Comparison of ENCODE assay signal across 24 cellular contexts in genomic region chr10:133157662-133158436, GRCh38. TPM values are rescaled to one million over a fixed set of nuclear protein-coding genes. Genes with fewer than 3 reads are reported as not detected.
DNase-seq lines count a peak whose midpoint lies in the region; ATAC-seq and TF ChIP-seq lines count a peak whose summit lies in the region.
"Had no signal": no experiment of that assay in that cellular context is flagged by ENCODE, and none has a peak within 500 bp of the region (broad histone marks: within the 10 kb centered on the region; RNA-seq: fewer than 3 reads in every experiment).

No MANE protein-coding gene starts in this region.

- CTCF ChIA-PET in HEK293 (lab: Yijun Ruan, JAX) = interaction anchor here (0.6 to 1.4 kb wide), 2 partner anchors 14 to 205 kb away, joined by 3 to 4 read pairs; no protein-coding TSS in a partner anchor
- CTCF ChIA-PET in PC-3 (lab: Charles Lee) = no interaction called here

- H3K4me3 ChIP-seq in HEK293 (ENCODE audit: low read depth, low read length) (no peak overlapping the region), mesodermal cell (ENCODE audit: extremely low read depth, insufficient read depth, low read length, poor library complexity, severe bottlenecking) (no peak overlapping the region), spleen (no peak overlapping the region), PC-3 (ENCODE audit: low read length) (no peak overlapping the region)
- H3K4me3 ChIP-seq: HAP-1, SK-N-MC had no signal

- peaks cover 0 to 55% (median 38%) of the 10 kb centered on the region in 7 donors for H3K27me3 ChIP-seq in spleen (replicated peaks in 1 of 7)
- peaks cover 14% of the 10 kb centered on the region for H3K27me3 ChIP-seq in PC-3 (ENCODE audit: low read length)

- H3K4me1 ChIP-seq in HEK293 (ENCODE audit: control insufficient read depth, insufficient read depth, low read length) (peaks cover 5% of the 10 kb centered on the region), mesodermal cell (ENCODE audit: control insufficient read depth, insufficient read depth, low read length, poor library complexity, severe bottlenecking) (peaks cover 22% of the 10 kb centered on the region), spleen (peaks cover 0 to 23% (median 14%) of the 10 kb centered on the region in 6 donors), PC-3 (ENCODE audit: insufficient read depth, low read length) (no peaks in the 10 kb centered on the region; the same call in 1 of the 2 replicates)
- H3K4me1 ChIP-seq: HAP-1 had no signal

- no peak overlapping the region for H2AFZ ChIP-seq in PC-3 (ENCODE audit: low read length)

- peaks cover 11% of the 10 kb centered on the region for H3K27me3 Mint-ChIP-seq in T-helper 17 cell
- H3K27me3 Mint-ChIP-seq in activated T-cell treated with anti-CD3 and anti-CD28 coated beads, Interleukin-2, amount 50 U/mL, for 4 hours (ENCODE audit: low read depth) = peaks cover 15% of the 10 kb centered on the region

- no peak overlapping the region for H3K9ac ChIP-seq in PC-3 (ENCODE audit: low read length)
- H3K9ac ChIP-seq: KMS-11 had no signal

- POLR2A ChIA-PET in HEK293 (lab: Yijun Ruan, JAX) = no interaction called here
- POLR2A ChIA-PET in PC-3 (lab: Charles Lee; ENCODE audit: unreplicated experiment) = no interaction called here

- no peaks in the 10 kb centered on the region for H4K20me1 ChIP-seq in PC-3 (ENCODE audit: low read length)

- no peak overlapping the region for H3K27ac Mint-ChIP-seq in T-helper 17 cell
- H3K27ac Mint-ChIP-seq: activated CD8-positive, alpha-beta T cell treated with anti-CD3 and anti-CD28 coated beads, Interleukin-2, amount 10 ng/mL, durations not matched to agents 7 days and 5 days; activated naive CD4-positive, alpha-beta T cell treated with anti-CD3 and anti-CD28 coated beads, Interleukin-2, amount 10 ng/mL, durations not matched to agents 7 days and 5 days; activated T-cell treated with anti-CD3 and anti-CD28 coated beads, Interleukin-2, amount 50 U/mL, for 24 hours had no signal

- WGBS in mesodermal cell (ENCODE audit: insufficient coverage in 2 of 2), 2 experiments = 89 to 92% methylated on average over 31 of the region's 34 CpGs
- 72 to 86% (median 81%) methylated on average over 27 to 34 of the region's 34 CpGs for WGBS in spleen, 5 donors

- TF ChIP-seq CTCF in HEK293 (tag by site-specific recombination; IDR thresholded peaks at IDR 0.05) (no peak), spleen (IDR thresholded peaks at IDR 0.05 in 8 of 11, conservative IDR thresholded peaks at IDR 0.05 in 3 of 11) (no peak), PC-3 (conservative IDR thresholded peaks at IDR 0.05; ENCODE audit: low read depth, low read length) (no peak)

- BruUV-seq in PC-3 (replicated peaks; lab: Mats Ljungman, UMichigan) = no TSS peak

- intact Hi-C loops in spleen (cut with DNase I; ENCODE audit: low total_unique reads) (no loop called here), PC-3 (cut with micrococcal nuclease) (no loop called here)

- no peaks in the 10 kb centered on the region for H3K9me3 Mint-ChIP-seq in activated T-cell treated with anti-CD3 and anti-CD28 coated beads, Interleukin-2, amount 50 U/mL, for 4 hours
- H3K9me3 Mint-ChIP-seq: activated naive CD4-positive, alpha-beta T cell treated with anti-CD3 and anti-CD28 coated beads, Interleukin-2, amount 10 ng/mL, durations not matched to agents 7 days and 5 days; activated T-cell treated with anti-CD3 and anti-CD28 coated beads, Interleukin-2, amount 50 U/mL, for 24 hours had no signal

- H3F3A ChIP-seq in PC-3 (ENCODE audit: low read length, unreplicated experiment) = no peaks in the 10 kb centered on the region

- H3K36me3 ChIP-seq in HEK293 (ENCODE audit: control insufficient read depth in 2 of 2, insufficient read depth in 1 of 2, low read length in 2 of 2) (peaks cover 0 to 9% of the 10 kb centered on the region in 2 experiments; a peak in 1 of 3 replicates), mesodermal cell (ENCODE audit: control insufficient read depth, insufficient read depth, low read length) (no peaks in the 10 kb centered on the region), spleen (no peaks in the 10 kb centered on the region), PC-3 (ENCODE audit: low read depth, low read length) (no peaks in the 10 kb centered on the region)
- H3K36me3 ChIP-seq: HAP-1 had no signal

- H3K9me3 ChIP-seq in HEK293 (ENCODE audit: control insufficient read depth, insufficient read depth, low read depth, low read length) = no peaks in the 10 kb centered on the region
- H3K9me3 ChIP-seq in T-helper 17 cell (ENCODE audit: control insufficient read depth, low read length, poor library complexity, severe bottlenecking) = no peaks in the 10 kb centered on the region
- H3K9me3 ChIP-seq in mesodermal cell (ENCODE audit: control insufficient read depth, low read length) = no peaks in the 10 kb centered on the region
- H3K9me3 ChIP-seq in spleen = no peaks in the 10 kb centered on the region
- H3K9me3 ChIP-seq in PC-3 (ENCODE audit: low read length) = no peaks in the 10 kb centered on the region
- H3K9me3 ChIP-seq: HAP-1 had no signal

- no peaks in the 10 kb centered on the region for H3K9me2 ChIP-seq in PC-3 (replicated peaks; ENCODE audit: low read length)

- H3K27ac ChIP-seq in HEK293 (ENCODE audit: extremely low read depth, low read depth, low read length) (no peak overlapping the region), mesodermal cell (ENCODE audit: low read depth, low read length, severe bottlenecking) (peak overlapping the region; percentile 53), spleen (no peak overlapping the region), PC-3 (ENCODE audit: low read length) (no peak overlapping the region)
- H3K27ac ChIP-seq: C4-2B, KMS-11, RWPE1, SK-N-MC had no signal

- peak overlapping the region; percentile 67 for H3K4me3 Mint-ChIP-seq in T-helper 17 cell
- no peak overlapping the region for H3K4me3 Mint-ChIP-seq in activated T-cell treated with anti-CD3 and anti-CD28 coated beads, Interleukin-2, amount 50 U/mL, for 4 hours
- H3K4me3 Mint-ChIP-seq: activated CD8-positive, alpha-beta T cell treated with anti-CD3 and anti-CD28 coated beads, Interleukin-2, amount 10 ng/mL, durations not matched to agents 7 days and 5 days; activated T-cell treated with anti-CD3 and anti-CD28 coated beads, Interleukin-2, amount 50 U/mL, for 24 hours had no signal

- no peak overlapping the region for H3K4me2 ChIP-seq in PC-3 (ENCODE audit: low read length)
- H3K4me2 ChIP-seq: KMS-11 had no signal

- ATAC-seq in T-helper 17 cell (no peak), PC-3 (no peak)
- no peak for ATAC-seq in activated T-cell treated with anti-CD3 and anti-CD28 coated beads, Interleukin-2, amount 50 U/mL, for 4 hours
- ATAC-seq: activated CD8-positive, alpha-beta T cell treated with anti-CD3 and anti-CD28 coated beads, Interleukin-2, amount 10 ng/mL, durations not matched to agents 7 days and 5 days had no signal

- H3K36me3 Mint-ChIP-seq in T-helper 17 cell (ENCODE audit: low read depth) = no peaks in the 10 kb centered on the region
- H3K36me3 Mint-ChIP-seq in activated T-cell treated with anti-CD3 and anti-CD28 coated beads, Interleukin-2, amount 50 U/mL, for 4 hours (ENCODE audit: insufficient read depth) = no peaks in the 10 kb centered on the region
- H3K36me3 Mint-ChIP-seq: activated naive CD4-positive, alpha-beta T cell treated with anti-CD3 and anti-CD28 coated beads, Interleukin-2, amount 10 ng/mL, durations not matched to agents 7 days and 5 days had no signal

- DNase-seq in T-helper 17 cell (no peak), spleen (peak; percentile 63), T1000 (lab: John Stamatoyannopoulos, UW) (no peak), PC-3 (no peak)
- DNase-seq in activated T-cell treated with anti-CD3 and anti-CD28 coated beads, Interleukin-2, amount 50 U/mL, for 4 hours = no peak
- DNase-seq: activated CD8-positive, alpha-beta T cell treated with anti-CD3 and anti-CD28 coated beads, Interleukin-2, amount 10 ng/mL, durations not matched to agents 7 days and 5 days; activated naive CD4-positive, alpha-beta T cell treated with anti-CD3 and anti-CD28 coated beads, Interleukin-2, amount 10 ng/mL, durations not matched to agents 7 days and 5 days; activated T-cell treated with anti-CD3 and anti-CD28 coated beads, Interleukin-2, amount 50 U/mL, for 24 hours; Calu3; DND-41; effector memory CD4-positive, alpha-beta T cell; erythroblast; NCI-H1417 treated with DMSO at 0.1 percent for 48 hours; NCI-H2081 treated with DMSO at 0.1 percent for 48 hours; NCI-H226; T-helper 2 cell had no signal

- H3K79me2 ChIP-seq in PC-3 (ENCODE audit: low read length) = no peaks in the 10 kb centered on the region

- no peak for TF ChIP-seq POLR2A in spleen (IDR thresholded peaks at IDR 0.05)

- H3K4me1 Mint-ChIP-seq in T-helper 17 cell = no peaks in the 10 kb centered on the region
- no peaks in the 10 kb centered on the region for H3K4me1 Mint-ChIP-seq in activated T-cell treated with anti-CD3 and anti-CD28 coated beads, Interleukin-2, amount 50 U/mL, for 4 hours (ENCODE audit: low read depth)
- H3K4me1 Mint-ChIP-seq: activated naive CD4-positive, alpha-beta T cell treated with anti-CD3 and anti-CD28 coated beads, Interleukin-2, amount 10 ng/mL, durations not matched to agents 7 days and 5 days had no signal

TF ChIP-seq in HEK293, 187 proteins besides CTCF, POLR2A, EP300 and RAD21 (continues in another document):
- TF ChIP-seq HIC1 (tag by site-specific recombination; IDR thresholded peaks at IDR 0.05) = 0 out of 2 replicates have a peak, but pooled peaks have one; percentile 10

RNA-seq across cellular contexts. Expression of gene KNDC1, which starts 2.2 kb away (rescaled TPM):
- total RNA-seq in T-helper 17 cell (1 to 10 TPM in 1 of 2 donors, under 1 TPM in 1; 0.42 to 1.1 TPM), spleen (1 to 10 TPM in 5 of 7 donors, under 1 TPM in 2; 0.32 to 3.5 (median 2.5) TPM), PC-3 (2014; rRNA removed) (not detected in 2 replicates)
- polyA plus RNA-seq in mesodermal cell (2013, experiment 1 of 2) = 6.2 TPM
- 3.0 TPM for polyA plus RNA-seq in mesodermal cell (2013, experiment 2 of 2)
- under 1 TPM; 0.05 to 0.43 (median 0.29) TPM for polyA plus RNA-seq in spleen
- under 1 TPM in 1 of 3 donors, not detected in 2; 0.05 TPM for total RNA-seq in activated T-cell treated with anti-CD3 and anti-CD28 coated beads, Interleukin-2, amount 50 U/mL, for 4 hours
- total RNA-seq: osteoblast had no signal
